9 cellular contexts compared by ENCODE assay signal in the genomic region with DNA sequence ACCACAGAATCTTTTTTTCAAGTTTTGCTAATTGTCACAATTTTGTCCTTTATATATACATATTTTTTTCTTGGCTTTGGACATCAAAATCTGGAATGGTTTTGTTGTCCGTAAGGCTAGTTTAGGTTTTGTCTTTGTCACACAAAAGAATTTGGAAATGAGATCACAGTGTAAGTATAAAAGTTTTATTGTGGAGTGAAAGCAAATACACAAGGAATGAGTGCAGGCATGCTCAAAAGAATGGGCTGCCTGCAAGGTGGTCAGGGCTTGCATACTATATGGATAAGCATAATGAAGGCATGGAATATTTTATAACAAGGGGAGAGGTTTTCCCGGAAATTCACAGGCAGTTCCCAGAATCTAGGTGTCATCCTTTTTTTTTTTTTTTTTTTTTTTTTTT.
"Had no signal": no experiment of that assay in that cellular context is flagged by ENCODE, and none has a peak within 500 bp of the region (broad histone marks: within the 10 kb centered on the region; RNA-seq: fewer than 3 reads in every experiment).

No MANE protein-coding gene starts in this region.

- H3K4me1 Mint-ChIP-seq: IgD-negative memory B cell had no signal

- H3K9me3 Mint-ChIP-seq: IgD-negative memory B cell had no signal

- FAIRE-seq: H1, H54, HepG2 had no signal

- H3K4me3 ChIP-seq: GM23248 had no signal

- H3K27ac Mint-ChIP-seq: IgD-negative memory B cell had no signal

- DNase-seq: GM23248, HCEC 1CT, KBM-7 had no signal

- H3K4me2 ChIP-seq: KMS-11 had no signal

- H3K4me3 Mint-ChIP-seq: IgD-negative memory B cell had no signal

- H3K27ac ChIP-seq: GM23248, HL-60, KMS-11 had no signal

- ATAC-seq: HepG2 had no signal

- H2AFZ ChIP-seq: GM23248 had no signal

- H3K36me3 Mint-ChIP-seq: IgD-negative memory B cell had no signal

- H3K9ac ChIP-seq: GM23248, KMS-11 had no signal
